ENCODE assay signal across 8 cellular contexts in genomic region chr16:57535680-57536305, GRCh38. TPM values are rescaled to one million over a fixed set of nuclear protein-coding genes. Genes with fewer than 3 reads are reported as not detected.
A peak's percentile ranks its signal among the peaks of the same experiment; 100 is the strongest.
DNase-seq lines count a peak whose midpoint lies in the region; TF ChIP-seq lines count a peak whose summit lies in the region.

No MANE protein-coding gene starts in this region.

- H3K27me3 Mint-ChIP-seq in HFFc6 (ENCODE audit: insufficient read depth) = peaks cover 30% of the 10 kb centered on the region

- H3K4me1 ChIP-seq in rectal smooth muscle tissue (ENCODE audit: control insufficient read depth, insufficient read depth, low read length) (peaks cover 17% of the 10 kb centered on the region), vagina (peaks cover 57% of the 10 kb centered on the region)

- POLR2A ChIA-PET in GM10248 (lab: Yijun Ruan, JAX) = interaction anchor here (1.8 kb wide), 1 partner anchor 9 kb away, joined by 3 read pairs; no protein-coding TSS in a partner anchor

- H3K9me3 Mint-ChIP-seq in HFFc6 = no peaks in the 10 kb centered on the region

- DNase-seq in GM10248 (ENCODE audit: extremely low spot score) = peak; percentile 98
- peak; percentile 78 for DNase-seq in HFFc6
- DNase-seq in NAMALWA (ENCODE audit: low spot score) = peak; percentile 89
- peak; percentile 90 to 94 (median 91) for DNase-seq in T-helper 2 cell
- peak; percentile 99 for DNase-seq in hepatic stellate cell (ENCODE audit: low spot score)
- peak; percentile 92 to 96 for DNase-seq in vagina (ENCODE audit: extremely low spot score in 2 of 2)

- H3K27ac ChIP-seq in angular gyrus (ENCODE audit: low read depth, low read length) (peak overlapping the region; percentile 31), rectal smooth muscle tissue (ENCODE audit: low read depth, low read length) (peak overlapping the region; percentile 89), vagina (peak overlapping the region; percentile 97)

- CTCF ChIA-PET in GM10248 (lab: Yijun Ruan, JAX) = interaction anchor here (1.0 to 1.8 kb wide), 4 partner anchors 8 to 236 kb away, joined by 3 to 7 read pairs (median 4); no protein-coding TSS in a partner anchor

- peak overlapping the region; percentile 56 for H3K9ac ChIP-seq in rectal smooth muscle tissue (ENCODE audit: low read length)

- peak overlapping the region; percentile 62; the same call in 1 of the 2 replicates for H3K27ac Mint-ChIP-seq in HFFc6

- H3K36me3 Mint-ChIP-seq in HFFc6 (ENCODE audit: low read depth) = no peaks in the 10 kb centered on the region

- intact Hi-C loops in vagina (cut with DNase I) = loop anchor here (10.0 kb wide), 1 partner anchor 231 kb away; no protein-coding TSS in a partner anchor

- TF ChIP-seq CTCF in GM10248 (IDR thresholded peaks at IDR 0.05; ENCODE audit: control extremely low read depth, extremely low read depth, low read depth, missing control alignments) (peak; percentile 20), HFFc6 (IDR thresholded peaks at IDR 0.05) (peak; percentile 41), vagina (IDR thresholded peaks at IDR 0.05) (no peak)

- no peak for TF ChIP-seq POLR2A in vagina (IDR thresholded peaks at IDR 0.05)

- H3K27me3 ChIP-seq in rectal smooth muscle tissue (ENCODE audit: control insufficient read depth, insufficient read depth, low read length) (no peaks in the 10 kb centered on the region), vagina (no peaks in the 10 kb centered on the region)

- H3K4me1 Mint-ChIP-seq in HFFc6 (ENCODE audit: low read depth) = peaks cover 37% of the 10 kb centered on the region

- H3K36me3 ChIP-seq in rectal smooth muscle tissue (ENCODE audit: control insufficient read depth, insufficient read depth, low read length) = no peaks in the 10 kb centered on the region
- no peaks in the 10 kb centered on the region for H3K36me3 ChIP-seq in vagina

- H3K4me3 ChIP-seq in rectal smooth muscle tissue (ENCODE audit: low read length) = peak overlapping the region; percentile 84
- peak overlapping the region; percentile 96 to 98 for H3K4me3 ChIP-seq in vagina

- H3K4me3 Mint-ChIP-seq in HFFc6 = peak overlapping the region; percentile 93

- H3K9me3 ChIP-seq in vagina = no peaks in the 10 kb centered on the region

RNA-seq across cellular contexts. Expression of gene CCDC102A, which starts 0.6 kb away (rescaled TPM):
- total RNA-seq in HFFc6 (2021; fragmentation: NEBNext Ultra II Directional; extraction: Animal tissue kit (Norgen Biotek cat#: 25700)) = 1 to 10 TPM; 3.6 to 4.6 (median 4.1) TPM
- total RNA-seq in vagina = 22.1 TPM

RNA-seq across cellular contexts. Expression of gene ADGRG5, which starts 6.7 kb away (rescaled TPM):
- total RNA-seq in HFFc6 (2021; fragmentation: NEBNext Ultra II Directional; extraction: Animal tissue kit (Norgen Biotek cat#: 25700)) = not detected
- 2.2 TPM for total RNA-seq in vagina

RNA-seq across cellular contexts. Expression of gene DOK4, which starts 49.5 kb away (rescaled TPM):
- 10 to 100 TPM; 24.4 to 28.9 (median 24.9) TPM for total RNA-seq in HFFc6 (2021; fragmentation: NEBNext Ultra II Directional; extraction: Animal tissue kit (Norgen Biotek cat#: 25700))
- 19.4 TPM for total RNA-seq in vagina

Comparison
In these comparisons a context has a peak if more than half of its experiments do, and no peak if none do; other contexts are left out.
1. Peak in every context shown above with its lines: DNase-seq, H3K4me3 ChIP-seq and H3K27ac ChIP-seq.
2. CTCF ChIP-seq: peak in GM10248 (single experiment) and HFFc6 (single experiment); none in vagina (0 of 3).
3. H3K27ac ChIP-seq: peak in every context shown above with its lines; median percentile 97 in vagina; 89 in rectal smooth muscle tissue; 31 in angular gyrus.